In the genomic region with DNA sequence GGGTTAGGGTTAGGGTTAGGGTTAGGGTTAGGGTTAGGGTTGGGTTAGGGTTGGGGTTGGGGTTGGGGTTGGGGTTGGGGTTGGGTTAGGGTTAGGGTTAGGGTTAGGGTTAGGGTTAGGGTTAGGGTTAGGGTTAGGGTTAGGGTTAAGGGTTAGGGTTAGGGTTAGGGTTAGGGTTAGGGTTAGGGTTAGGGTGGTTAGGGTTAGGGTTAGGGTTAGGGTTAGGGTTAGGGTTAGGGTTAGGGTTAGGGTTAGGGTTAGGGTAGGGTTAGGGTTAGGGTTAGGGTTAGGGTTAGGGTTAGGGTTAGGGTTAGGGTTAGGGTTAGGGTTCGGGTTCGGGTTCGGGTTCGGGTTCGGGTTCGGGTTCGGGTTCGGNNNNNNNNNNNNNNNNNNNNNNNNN, we compare ENCODE assay signal across 21 cellular contexts. TPM values are rescaled to one million over a fixed set of nuclear protein-coding genes. Genes with fewer than 3 reads are reported as not detected.
DNase-seq lines count a peak whose midpoint lies in the region; ATAC-seq and TF ChIP-seq lines count a peak whose summit lies in the region.
"Not testable (repeated sequence)": the region's sequence is repeated elsewhere in the genome, so short reads cannot be mapped to it uniquely, and the experiment has no call there.
"Had no signal": no experiment of that assay in that cellular context is flagged by ENCODE, and none has a peak within 500 bp of the region (broad histone marks: within the 10 kb centered on the region; RNA-seq: fewer than 3 reads in every experiment).

No MANE protein-coding gene starts in this region.

- not testable (repeated sequence) for H3K9me2 ChIP-seq in SK-N-SH

- 89% methylated on average over 7 of the region's 8 CpGs for WGBS in SK-N-SH (ENCODE audit: low lambda C conversion rate)
- whole genome bisulfite sequencing in right cardiac atrium: 90% methylated on average over 7 of the region's 8 CpGs

- not testable (repeated sequence) for H3K27ac Mint-ChIP-seq in activated naive CD4-positive, alpha-beta T cell treated with anti-CD3 and anti-CD28 coated beads, Interleukin-2, amount 10 ng/mL, durations not matched to agents 7 days and 5 days; natural killer cell

- H3K4me1 Mint-ChIP-seq in activated naive CD4-positive, alpha-beta T cell treated with anti-CD3 and anti-CD28 coated beads, Interleukin-2, amount 10 ng/mL, durations not matched to agents 7 days and 5 days; natural killer cell: not testable (repeated sequence)

- not testable (repeated sequence) for TF ChIP-seq EP300 in SK-N-SH (IDR thresholded peaks at IDR 0.05; ENCODE audit: borderline replicate concordance in 1 of 2, low read depth in 1 of 2, low read length in 1 of 2)

- not testable (repeated sequence) for H3K4me3 ChIP-seq in GM12865 (ENCODE audit: low read depth, low read length); SK-N-SH (ENCODE audit: low read depth in 2 of 2, low read length in 1 of 2); right cardiac atrium (ENCODE audit: low read length)

- DNase-seq in GM12865 (ENCODE audit: low read depth): peak; percentile 13
- DNase-seq in SK-N-SH, right cardiac atrium: not testable (repeated sequence)
- peak; percentile 15 for DNase-seq in activated naive CD4-positive, alpha-beta T cell treated with anti-CD3 and anti-CD28 coated beads, Interleukin-2, amount 10 ng/mL, durations not matched to agents 7 days and 5 days
- peak; percentile 31 for DNase-seq in ecto neural progenitor cell (ENCODE audit: low spot score)
- peak; percentile 37 for DNase-seq in natural killer cell
- DNase-seq in stimulated activated naive CD8-positive, alpha-beta T cell treated with anti-CD3 and anti-CD28 coated beads, Interleukin-15, Interleukin-2, amounts not matched to agents 100 U/mL and 50 U/mL, for 24 hours: peak; percentile 9

- H3K36me3 Mint-ChIP-seq in activated naive CD4-positive, alpha-beta T cell treated with anti-CD3 and anti-CD28 coated beads, Interleukin-2, amount 10 ng/mL, durations not matched to agents 7 days and 5 days; natural killer cell: not testable (repeated sequence)

- H3K36me3 ChIP-seq in SK-N-SH (replicated peaks in 1 of 2; ENCODE audit: control insufficient read depth in 1 of 2, insufficient read depth in 2 of 2, low read length in 1 of 2): not testable (repeated sequence)

- not testable (repeated sequence) for H3K9me3 Mint-ChIP-seq in activated naive CD4-positive, alpha-beta T cell treated with anti-CD3 and anti-CD28 coated beads, Interleukin-2, amount 10 ng/mL, durations not matched to agents 7 days and 5 days; natural killer cell

- ATAC-seq in HG02763 (IDR thresholded peaks at IDR 0.05; ENCODE audit: unreplicated experiment) (peak; percentile 41), right cardiac atrium (peak; percentile 38 to 70)
- ATAC-seq in natural killer cell; stimulated activated naive CD8-positive, alpha-beta T cell treated with anti-CD3 and anti-CD28 coated beads, Interleukin-15, Interleukin-2, amounts not matched to agents 100 U/mL and 50 U/mL, for 24 hours: not testable (repeated sequence)

- not testable (repeated sequence) for H3K9me3 ChIP-seq in SK-N-SH; right cardiac atrium (ENCODE audit: control insufficient read depth, low read length)

- POLR2A ChIA-PET in SK-N-SH (lab: Yijun Ruan, JAX): not testable (repeated sequence)

- intact Hi-C loops in right cardiac atrium (cut with DNase I); natural killer cell (cut with micrococcal nuclease): not testable (repeated sequence)

- H3K4me3 Mint-ChIP-seq in activated naive CD4-positive, alpha-beta T cell treated with anti-CD3 and anti-CD28 coated beads, Interleukin-2, amount 10 ng/mL, durations not matched to agents 7 days and 5 days; natural killer cell: not testable (repeated sequence)

- H3F3A ChIP-seq in SK-N-SH (replicated peaks; ENCODE audit: insufficient read depth): not testable (repeated sequence)

- H2AFZ ChIP-seq in SK-N-SH (ENCODE audit: low read depth): not testable (repeated sequence)

- TF ChIP-seq RAD21 in SK-N-SH (IDR thresholded peaks at IDR 0.05; ENCODE audit: low read length): not testable (repeated sequence)

- not testable (repeated sequence) for H3K9ac ChIP-seq in SK-N-SH

- CTCF ChIA-PET in SK-N-SH (lab: Yijun Ruan, JAX); activated naive CD4-positive, alpha-beta T cell treated with anti-CD3 and anti-CD28 coated beads, Interleukin-2, amount 10 ng/mL, durations not matched to agents 7 days and 5 days (lab: Charles Lee): not testable (repeated sequence)

- H3K79me2 ChIP-seq in SK-N-SH (ENCODE audit: insufficient read depth): not testable (repeated sequence)

- not testable (repeated sequence) for H3K4me2 ChIP-seq in SK-N-SH

- not testable (repeated sequence) for H3K27me3 Mint-ChIP-seq in activated naive CD4-positive, alpha-beta T cell treated with anti-CD3 and anti-CD28 coated beads, Interleukin-2, amount 10 ng/mL, durations not matched to agents 7 days and 5 days; natural killer cell (ENCODE audit: low read depth in 2 of 2)

- H4K20me1 ChIP-seq in SK-N-SH (ENCODE audit: insufficient read depth): not testable (repeated sequence)

- H3K27ac ChIP-seq in SK-N-SH (ENCODE audit: low read depth in 2 of 2, low read length in 1 of 2); right cardiac atrium (ENCODE audit: low read length): not testable (repeated sequence)

- TF ChIP-seq CTCF in GM12865 (IDR thresholded peaks at IDR 0.05; ENCODE audit: insufficient read depth, low read depth, low read length, missing control alignments); SK-N-SH (IDR thresholded peaks at IDR 0.05); natural killer cell (IDR thresholded peaks at IDR 0.05): not testable (repeated sequence)

- not testable (repeated sequence) for H3K27me3 ChIP-seq in SK-N-SH (ENCODE audit: insufficient read depth); right cardiac atrium (ENCODE audit: control insufficient read depth, insufficient read depth)

- H3K4me1 ChIP-seq in SK-N-SH (ENCODE audit: control insufficient read depth in 1 of 2, insufficient read depth in 2 of 2, low read depth in 1 of 2, low read length in 1 of 2); right cardiac atrium (ENCODE audit: control insufficient read depth, insufficient read depth, low read length): not testable (repeated sequence)

TF ChIP-seq in SK-N-SH, 30 proteins besides CTCF, POLR2A, EP300 and RAD21:
- TF ChIP-seq POLR2AphosphoS5 (IDR thresholded peaks at IDR 0.05; ENCODE audit: low read depth, low read length): peak; percentile 62
- TF ChIP-seq, protein P1, sequence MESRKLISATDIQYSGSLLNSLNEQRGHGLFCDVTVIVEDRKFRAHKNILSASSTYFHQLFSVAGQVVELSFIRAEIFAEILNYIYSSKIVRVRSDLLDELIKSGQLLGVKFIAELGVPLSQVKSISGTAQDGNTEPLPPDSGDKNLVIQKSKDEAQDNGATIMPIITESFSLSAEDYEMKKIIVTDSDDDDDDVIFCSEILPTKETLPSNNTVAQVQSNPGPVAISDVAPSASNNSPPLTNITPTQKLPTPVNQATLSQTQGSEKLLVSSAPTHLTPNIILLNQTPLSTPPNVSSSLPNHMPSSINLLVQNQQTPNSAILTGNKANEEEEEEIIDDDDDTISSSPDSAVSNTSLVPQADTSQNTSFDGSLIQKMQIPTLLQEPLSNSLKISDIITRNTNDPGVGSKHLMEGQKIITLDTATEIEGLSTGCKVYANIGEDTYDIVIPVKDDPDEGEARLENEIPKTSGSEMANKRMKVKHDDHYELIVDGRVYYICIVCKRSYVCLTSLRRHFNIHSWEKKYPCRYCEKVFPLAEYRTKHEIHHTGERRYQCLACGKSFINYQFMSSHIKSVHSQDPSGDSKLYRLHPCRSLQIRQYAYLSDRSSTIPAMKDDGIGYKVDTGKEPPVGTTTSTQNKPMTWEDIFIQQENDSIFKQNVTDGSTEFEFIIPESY (IDR thresholded peaks at IDR 0.05; ENCODE audit: borderline replicate concordance, low read depth): peak; percentile 91

RNA-seq across cellular contexts. Expression of gene DUX4, which starts 50.8 kb away (rescaled TPM):
- polyA plus RNA-seq in SK-N-SH (2012; rRNA removed) (not detected in 2 replicates), right cardiac atrium (not detected)
- polyA plus RNA-seq in SK-N-SH (2012; cell fraction: cytosol; rRNA removed): not detected in 2 replicates
- polyA plus RNA-seq in SK-N-SH (2012; cell fraction: nucleus; rRNA removed): not detected in 2 replicates
- total RNA-seq in right cardiac atrium (not detected), natural killer cell (not detected)
- total RNA-seq: A673; activated B cell treated with CpG ODN at 0.5 μM for 24 hours; bronchial epithelial cell; CD4-positive, alpha-beta T cell; esophagus muscularis mucosa; foreskin keratinocyte; H9; lung; naive thymus-derived CD8-positive, alpha-beta T cell; occipital lobe had no signal
- polyA plus RNA-seq: foreskin keratinocyte; keratinocyte; lung; naive thymus-derived CD8-positive, alpha-beta T cell; small intestine had no signal

RNA-seq across cellular contexts. Expression of gene DBET, which starts 58.4 kb away (rescaled TPM):
- polyA plus RNA-seq in SK-N-SH (2012; rRNA removed) (not detected in 2 replicates), right cardiac atrium (not detected)
- not detected in 2 replicates for polyA plus RNA-seq in SK-N-SH (2012; cell fraction: cytosol; rRNA removed)
- not detected in 2 replicates for polyA plus RNA-seq in SK-N-SH (2012; cell fraction: nucleus; rRNA removed)
- total RNA-seq in right cardiac atrium (not detected), natural killer cell (not detected)
- total RNA-seq: A673; activated B cell treated with CpG ODN at 0.5 μM for 24 hours; bronchial epithelial cell; CD4-positive, alpha-beta T cell; esophagus muscularis mucosa; foreskin keratinocyte; H9; lung; naive thymus-derived CD8-positive, alpha-beta T cell; occipital lobe had no signal
- polyA plus RNA-seq: foreskin keratinocyte; keratinocyte; lung; naive thymus-derived CD8-positive, alpha-beta T cell; small intestine; thymus had no signal
